Comparison of ENCODE assay signal across 1 cellular context in the genomic region with DNA sequence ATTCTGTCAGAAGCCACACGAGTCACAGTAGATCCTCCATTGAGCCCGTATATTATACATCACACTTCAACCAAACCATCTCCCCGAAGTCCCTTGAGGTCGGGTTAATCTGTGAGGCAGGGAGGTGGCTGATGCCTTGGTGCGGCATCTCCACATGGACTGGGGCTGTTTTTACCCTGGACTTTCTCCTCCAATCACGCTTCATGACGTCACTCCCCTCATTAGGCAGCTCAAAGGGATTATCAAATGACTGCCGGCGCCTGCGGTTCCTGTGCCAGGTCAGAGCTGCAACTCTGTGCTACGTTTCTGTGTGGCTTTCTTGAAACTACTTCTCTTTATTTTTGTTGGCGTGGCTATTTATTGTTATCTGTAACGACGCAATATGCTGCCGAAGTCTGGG.
TF ChIP-seq lines count a peak whose summit lies in the region.

No MANE protein-coding gene starts in this region.

TF ChIP-seq in HEK293, 187 proteins besides CTCF, POLR2A, EP300 and RAD21 (continued from another document):
- TF ChIP-seq AEBP2 (tag by site-specific recombination; IDR thresholded peaks at IDR 0.05; ENCODE audit: borderline replicate concordance) = no peak
- no peak for TF ChIP-seq YY1 (tag by site-specific recombination; IDR thresholded peaks at IDR 0.05)
- no peak for TF ChIP-seq ZSCAN16 (tag by site-specific recombination; IDR thresholded peaks at IDR 0.05)
- 0 out of 2 replicates have a peak, but pooled peaks have one; percentile 18 for TF ChIP-seq ZNF692 (tag by site-specific recombination; IDR thresholded peaks at IDR 0.05)
- TF ChIP-seq MZF1 (tag by site-specific recombination; IDR thresholded peaks at IDR 0.05; ENCODE audit: borderline replicate concordance) = no peak
- TF ChIP-seq ZNF629 (tag by site-specific recombination; IDR thresholded peaks at IDR 0.05) = peak; percentile 97
- TF ChIP-seq ZFP41 (tag by site-specific recombination; IDR thresholded peaks at IDR 0.05; ENCODE audit: borderline replicate concordance) = no peak
- TF ChIP-seq PRDM1 (tag by site-specific recombination; IDR thresholded peaks at IDR 0.05) = no peak
- TF ChIP-seq ZNF16 (tag by site-specific recombination; IDR thresholded peaks at IDR 0.05; ENCODE audit: low read depth) = no peak
- TF ChIP-seq SP2 (tag by site-specific recombination; IDR thresholded peaks at IDR 0.05) = peak; percentile 56
